ENCODE assay signal across 1 cellular context in genomic region chr11:73982990-73983763, GRCh38.
TF ChIP-seq lines count a peak whose summit lies in the region.

No MANE protein-coding gene starts in this region.

TF ChIP-seq in HepG2, 621 proteins besides CTCF, POLR2A, EP300 and RAD21 (continued from another document and continues in another):
- TF ChIP-seq MLXIP (CRISPR knock-in tag; IDR thresholded peaks at IDR 0.05; ENCODE audit: borderline replicate concordance) (peak; percentile 91; the same call in 1 of the 2 replicates), ZNF768 (CRISPR knock-in tag; IDR thresholded peaks at IDR 0.05) (no peak), PRDM10 (CRISPR knock-in tag; IDR thresholded peaks at IDR 0.05; ENCODE audit: low read depth) (0 out of 2 replicates have a peak, but pooled peaks have one; percentile 27), ZNF598 (CRISPR knock-in tag; IDR thresholded peaks at IDR 0.05; ENCODE audit: borderline replicate concordance) (peak; percentile 95), HNRNPL (IDR thresholded peaks at IDR 0.05; ENCODE audit: low read depth, low read length) (0 out of 2 replicates have a peak, but pooled peaks have one; percentile 28), ZNF317 (CRISPR knock-in tag; IDR thresholded peaks at IDR 0.05) (peak; percentile 88), HCFC1 (IDR thresholded peaks at IDR 0.05; ENCODE audit: low read depth, low read length) (no peak), ZFP36L1 (CRISPR knock-in tag; IDR thresholded peaks at IDR 0.05) (peak; percentile 97), PRMT3 (CRISPR knock-in tag; IDR thresholded peaks at IDR 0.05; ENCODE audit: borderline replicate concordance, low read depth) (0 out of 2 replicates have a peak, but pooled peaks have one; percentile 57), REST (IDR thresholded peaks at IDR 0.05; ENCODE audit: borderline replicate concordance in 1 of 2, low read depth in 1 of 2, low read length in 2 of 2) (no peak), POGZ (CRISPR knock-in tag; IDR thresholded peaks at IDR 0.05) (peak; percentile 95), GLI4 (CRISPR knock-in tag; IDR thresholded peaks at IDR 0.05; ENCODE audit: borderline replicate concordance) (no peak), ZBTB10 (CRISPR knock-in tag; IDR thresholded peaks at IDR 0.05; ENCODE audit: borderline replicate concordance) (peak; percentile 93), ZNF687 (CRISPR knock-in tag; IDR thresholded peaks at IDR 0.05) (peak; percentile 99), ZNF207 (IDR thresholded peaks at IDR 0.05; ENCODE audit: borderline replicate concordance) (no peak), THAP7 (CRISPR knock-in tag; IDR thresholded peaks at IDR 0.05) (peak; percentile 80; the same call in 1 of the 2 replicates), ZNF256 (CRISPR knock-in tag; conservative IDR thresholded peaks at IDR 0.05) (peak; percentile 81), JUNB (CRISPR knock-in tag; IDR thresholded peaks at IDR 0.05; ENCODE audit: borderline replicate concordance) (no peak; the same call in 1 of the 2 replicates), PLSCR1 (CRISPR knock-in tag; IDR thresholded peaks at IDR 0.05; ENCODE audit: borderline replicate concordance) (peak; percentile 92; the same call in 1 of the 2 replicates), RFX1 (IDR thresholded peaks at IDR 0.05) (peak; percentile 68; the same call in 1 of the 2 replicates), NCOA1 (CRISPR knock-in tag; IDR thresholded peaks at IDR 0.05) (peak; percentile 92), ZNF142 (CRISPR knock-in tag; IDR thresholded peaks at IDR 0.05) (peak; percentile 86; the same call in 1 of the 2 replicates), DR1 (CRISPR knock-in tag; IDR thresholded peaks at IDR 0.05) (peak; percentile 94), ATRX (CRISPR knock-in tag; IDR thresholded peaks at IDR 0.05; ENCODE audit: borderline replicate concordance) (no peak)
